In the genomic region with DNA sequence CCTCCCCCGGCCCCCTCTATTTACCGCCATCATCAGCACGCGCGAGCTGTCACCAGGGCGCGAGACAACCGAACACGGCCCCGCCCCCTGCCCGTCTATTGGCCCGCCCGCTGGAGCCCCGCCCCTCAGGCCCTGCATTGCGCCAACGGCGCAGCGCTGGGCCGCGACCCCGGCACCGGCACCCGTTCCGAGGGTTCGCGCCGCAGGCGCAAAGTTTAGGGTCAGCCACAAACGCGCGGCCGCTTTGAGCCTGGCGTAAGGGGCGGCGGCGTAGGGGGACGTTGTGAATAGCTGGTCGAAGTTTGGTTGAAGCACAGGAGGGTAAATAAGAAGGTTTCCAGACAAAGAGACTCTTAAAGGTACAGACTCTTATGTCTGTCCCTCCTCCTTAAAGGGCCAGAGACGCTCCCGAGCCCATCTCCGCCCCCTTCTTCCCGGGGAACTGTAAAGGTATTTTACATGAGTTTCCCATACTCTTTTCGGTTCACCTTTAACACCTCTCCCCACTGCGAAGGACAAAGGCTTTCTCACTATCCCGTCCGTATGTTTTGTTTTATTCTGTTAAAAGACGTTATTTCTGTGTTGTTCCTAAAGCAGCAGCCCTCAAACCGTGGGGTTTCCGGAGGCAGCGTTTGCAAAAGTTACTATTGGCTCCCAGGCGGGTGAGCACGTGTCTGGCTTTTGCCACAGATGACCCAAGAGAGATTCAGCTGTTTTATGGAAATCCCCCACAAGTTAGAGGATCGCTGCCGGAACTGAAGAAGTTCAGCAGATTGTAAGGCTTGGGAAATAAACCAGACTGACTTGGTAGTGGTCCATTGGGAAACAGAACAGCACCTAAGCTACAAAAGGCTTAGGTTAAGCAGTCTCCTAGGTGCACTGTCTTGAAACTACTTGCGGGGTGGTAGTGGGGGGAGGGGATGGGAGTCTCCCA, we compare ENCODE assay signal across 1 cellular context.
TF ChIP-seq lines count a peak whose summit lies in the region.

A gene (minus strand): TSS at position 76 of the 934 bp plus-strand sequence. CDS start 88,392 bp downstream, outside the sequence.

TF ChIP-seq in K562, 482 proteins besides CTCF, POLR2A, EP300 and RAD21 (continued from another document and continues in another):
- TF ChIP-seq, protein P1, sequence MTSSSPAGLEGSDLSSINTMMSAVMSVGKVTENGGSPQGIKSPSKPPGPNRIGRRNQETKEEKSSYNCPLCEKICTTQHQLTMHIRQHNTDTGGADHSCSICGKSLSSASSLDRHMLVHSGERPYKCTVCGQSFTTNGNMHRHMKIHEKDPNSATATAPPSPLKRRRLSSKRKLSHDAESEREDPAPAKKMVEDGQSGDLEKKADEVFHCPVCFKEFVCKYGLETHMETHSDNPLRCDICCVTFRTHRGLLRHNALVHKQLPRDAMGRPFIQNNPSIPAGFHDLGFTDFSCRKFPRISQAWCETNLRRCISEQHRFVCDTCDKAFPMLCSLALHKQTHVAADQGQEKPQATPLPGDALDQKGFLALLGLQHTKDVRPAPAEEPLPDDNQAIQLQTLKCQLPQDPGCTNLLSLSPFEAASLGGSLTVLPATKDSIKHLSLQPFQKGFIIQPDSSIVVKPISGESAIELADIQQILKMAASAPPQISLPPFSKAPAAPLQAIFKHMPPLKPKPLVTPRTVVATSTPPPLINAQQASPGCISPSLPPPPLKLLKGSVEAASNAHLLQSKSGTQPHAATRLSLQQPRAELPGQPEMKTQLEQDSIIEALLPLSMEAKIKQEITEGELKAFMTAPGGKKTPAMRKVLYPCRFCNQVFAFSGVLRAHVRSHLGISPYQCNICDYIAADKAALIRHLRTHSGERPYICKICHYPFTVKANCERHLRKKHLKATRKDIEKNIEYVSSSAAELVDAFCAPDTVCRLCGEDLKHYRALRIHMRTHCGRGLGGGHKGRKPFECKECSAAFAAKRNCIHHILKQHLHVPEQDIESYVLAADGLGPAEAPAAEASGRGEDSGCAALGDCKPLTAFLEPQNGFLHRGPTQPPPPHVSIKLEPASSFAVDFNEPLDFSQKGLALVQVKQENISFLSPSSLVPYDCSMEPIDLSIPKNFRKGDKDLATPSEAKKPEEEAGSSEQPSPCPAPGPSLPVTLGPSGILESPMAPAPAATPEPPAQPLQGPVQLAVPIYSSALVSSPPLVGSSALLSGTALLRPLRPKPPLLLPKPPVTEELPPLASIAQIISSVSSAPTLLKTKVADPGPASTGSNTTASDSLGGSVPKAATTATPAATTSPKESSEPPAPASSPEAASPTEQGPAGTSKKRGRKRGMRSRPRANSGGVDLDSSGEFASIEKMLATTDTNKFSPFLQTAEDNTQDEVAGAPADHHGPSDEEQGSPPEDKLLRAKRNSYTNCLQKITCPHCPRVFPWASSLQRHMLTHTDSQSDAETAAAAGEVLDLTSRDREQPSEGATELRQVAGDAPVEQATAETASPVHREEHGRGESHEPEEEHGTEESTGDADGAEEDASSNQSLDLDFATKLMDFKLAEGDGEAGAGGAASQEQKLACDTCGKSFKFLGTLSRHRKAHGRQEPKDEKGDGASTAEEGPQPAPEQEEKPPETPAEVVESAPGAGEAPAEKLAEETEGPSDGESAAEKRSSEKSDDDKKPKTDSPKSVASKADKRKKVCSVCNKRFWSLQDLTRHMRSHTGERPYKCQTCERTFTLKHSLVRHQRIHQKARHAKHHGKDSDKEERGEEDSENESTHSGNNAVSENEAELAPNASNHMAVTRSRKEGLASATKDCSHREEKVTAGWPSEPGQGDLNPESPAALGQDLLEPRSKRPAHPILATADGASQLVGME (CRISPR knock-in tag; IDR thresholded peaks at IDR 0.05) = no peak
- TF ChIP-seq, protein P2, sequence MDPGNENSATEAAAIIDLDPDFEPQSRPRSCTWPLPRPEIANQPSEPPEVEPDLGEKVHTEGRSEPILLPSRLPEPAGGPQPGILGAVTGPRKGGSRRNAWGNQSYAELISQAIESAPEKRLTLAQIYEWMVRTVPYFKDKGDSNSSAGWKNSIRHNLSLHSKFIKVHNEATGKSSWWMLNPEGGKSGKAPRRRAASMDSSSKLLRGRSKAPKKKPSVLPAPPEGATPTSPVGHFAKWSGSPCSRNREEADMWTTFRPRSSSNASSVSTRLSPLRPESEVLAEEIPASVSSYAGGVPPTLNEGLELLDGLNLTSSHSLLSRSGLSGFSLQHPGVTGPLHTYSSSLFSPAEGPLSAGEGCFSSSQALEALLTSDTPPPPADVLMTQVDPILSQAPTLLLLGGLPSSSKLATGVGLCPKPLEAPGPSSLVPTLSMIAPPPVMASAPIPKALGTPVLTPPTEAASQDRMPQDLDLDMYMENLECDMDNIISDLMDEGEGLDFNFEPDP (CRISPR knock-in tag; IDR thresholded peaks at IDR 0.05) = no peak
- TF ChIP-seq DACH1 (IDR thresholded peaks at IDR 0.05; ENCODE audit: partially characterized antibody) = peak; percentile 93
- 0 out of 2 replicates have a peak, but pooled peaks have one; percentile 40 for TF ChIP-seq DMBX1 (CRISPR knock-in tag; IDR thresholded peaks at IDR 0.05; ENCODE audit: borderline replicate concordance)
- TF ChIP-seq, protein P3, sequence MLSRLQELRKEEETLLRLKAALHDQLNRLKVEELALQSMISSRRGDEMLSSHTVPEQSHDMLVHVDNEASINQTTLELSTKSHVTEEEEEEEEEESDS (CRISPR knock-in tag; IDR thresholded peaks at IDR 0.05) = no peak
- no peak; the same call in 1 of the 2 replicates for TF ChIP-seq EGR1 (conservative IDR thresholded peaks at IDR 0.05)
- TF ChIP-seq MCM5 (IDR thresholded peaks at IDR 0.05; ENCODE audit: low read depth) = no peak
- no peak for TF ChIP-seq ARHGAP35 (IDR thresholded peaks at IDR 0.05; ENCODE audit: partially characterized antibody)
- TF ChIP-seq ZFP1 (CRISPR knock-in tag; IDR thresholded peaks at IDR 0.05) = no peak
- peak; percentile 88 for TF ChIP-seq BHLHE40 (IDR thresholded peaks at IDR 0.05; ENCODE audit: low read length)
- no peak for TF ChIP-seq SRSF3 (IDR thresholded peaks at IDR 0.05; ENCODE audit: insufficient read depth, low read length)
- no peak for TF ChIP-seq GTF2E2 (tag; IDR thresholded peaks at IDR 0.05)
- TF ChIP-seq KLF16 (IDR thresholded peaks at IDR 0.05) = no peak
- no peak for TF ChIP-seq SNIP1 (IDR thresholded peaks at IDR 0.05; ENCODE audit: low read depth)
- peak; percentile 34; the same call in 1 of the 2 replicates for TF ChIP-seq RNF2 (IDR thresholded peaks at IDR 0.05)
- TF ChIP-seq, protein P4, sequence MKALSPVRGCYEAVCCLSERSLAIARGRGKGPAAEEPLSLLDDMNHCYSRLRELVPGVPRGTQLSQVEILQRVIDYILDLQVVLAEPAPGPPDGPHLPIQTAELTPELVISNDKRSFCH (CRISPR knock-in tag; IDR thresholded peaks at IDR 0.05) = no peak
- TF ChIP-seq, protein P4 (tag; IDR thresholded peaks at IDR 0.05) = peak; percentile 65; the same call in 1 of the 2 replicates
- no peak for TF ChIP-seq TGIF2 (CRISPR knock-in tag; IDR thresholded peaks at IDR 0.05)
- TF ChIP-seq SMC3 (conservative IDR thresholded peaks at IDR 0.05; ENCODE audit: insufficient read depth, low read depth, low read length) = no peak
- peak; percentile 74 for TF ChIP-seq DPF2 (IDR thresholded peaks at IDR 0.05)
- TF ChIP-seq, protein P5, sequence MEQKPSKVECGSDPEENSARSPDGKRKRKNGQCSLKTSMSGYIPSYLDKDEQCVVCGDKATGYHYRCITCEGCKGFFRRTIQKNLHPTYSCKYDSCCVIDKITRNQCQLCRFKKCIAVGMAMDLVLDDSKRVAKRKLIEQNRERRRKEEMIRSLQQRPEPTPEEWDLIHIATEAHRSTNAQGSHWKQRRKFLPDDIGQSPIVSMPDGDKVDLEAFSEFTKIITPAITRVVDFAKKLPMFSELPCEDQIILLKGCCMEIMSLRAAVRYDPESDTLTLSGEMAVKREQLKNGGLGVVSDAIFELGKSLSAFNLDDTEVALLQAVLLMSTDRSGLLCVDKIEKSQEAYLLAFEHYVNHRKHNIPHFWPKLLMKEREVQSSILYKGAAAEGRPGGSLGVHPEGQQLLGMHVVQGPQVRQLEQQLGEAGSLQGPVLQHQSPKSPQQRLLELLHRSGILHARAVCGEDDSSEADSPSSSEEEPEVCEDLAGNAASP (IDR thresholded peaks at IDR 0.05) = peak; percentile 47; the same call in 1 of the 2 replicates
- TF ChIP-seq RBM39 (optimal IDR thresholded peaks at IDR 0.05; ENCODE audit: low read depth, low read length) = no peak
- peak; percentile 61; the same call in 1 of the 2 replicates for TF ChIP-seq LCOR (CRISPR knock-in tag; IDR thresholded peaks at IDR 0.05)
- 0 out of 4 replicates have a peak, but pooled peaks of 1 of the 2 experiments have one; percentile 30 for TF ChIP-seq KDM4B (IDR thresholded peaks at IDR 0.05; ENCODE audit: borderline replicate concordance in 2 of 2, low read depth in 1 of 2)
- TF ChIP-seq ZKSCAN3 (CRISPR knock-in tag; IDR thresholded peaks at IDR 0.05) = no peak
- TF ChIP-seq, protein P6, sequence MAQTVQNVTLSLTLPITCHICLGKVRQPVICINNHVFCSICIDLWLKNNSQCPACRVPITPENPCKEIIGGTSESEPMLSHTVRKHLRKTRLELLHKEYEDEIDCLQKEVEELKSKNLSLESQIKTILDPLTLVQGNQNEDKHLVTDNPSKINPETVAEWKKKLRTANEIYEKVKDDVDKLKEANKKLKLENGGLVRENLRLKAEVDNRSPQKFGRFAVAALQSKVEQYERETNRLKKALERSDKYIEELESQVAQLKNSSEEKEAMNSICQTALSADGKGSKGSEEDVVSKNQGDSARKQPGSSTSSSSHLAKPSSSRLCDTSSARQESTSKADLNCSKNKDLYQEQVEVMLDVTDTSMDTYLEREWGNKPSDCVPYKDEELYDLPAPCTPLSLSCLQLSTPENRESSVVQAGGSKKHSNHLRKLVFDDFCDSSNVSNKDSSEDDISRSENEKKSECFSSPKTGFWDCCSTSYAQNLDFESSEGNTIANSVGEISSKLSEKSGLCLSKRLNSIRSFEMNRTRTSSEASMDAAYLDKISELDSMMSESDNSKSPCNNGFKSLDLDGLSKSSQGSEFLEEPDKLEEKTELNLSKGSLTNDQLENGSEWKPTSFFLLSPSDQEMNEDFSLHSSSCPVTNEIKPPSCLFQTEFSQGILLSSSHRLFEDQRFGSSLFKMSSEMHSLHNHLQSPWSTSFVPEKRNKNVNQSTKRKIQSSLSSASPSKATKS (CRISPR knock-in tag; IDR thresholded peaks at IDR 0.05) = no peak
- no peak for TF ChIP-seq SLC30A9 (CRISPR knock-in tag; IDR thresholded peaks at IDR 0.05)
- no peak for TF ChIP-seq DDX20 (tag; IDR thresholded peaks at IDR 0.05; ENCODE audit: low read depth)
- TF ChIP-seq, protein P7, sequence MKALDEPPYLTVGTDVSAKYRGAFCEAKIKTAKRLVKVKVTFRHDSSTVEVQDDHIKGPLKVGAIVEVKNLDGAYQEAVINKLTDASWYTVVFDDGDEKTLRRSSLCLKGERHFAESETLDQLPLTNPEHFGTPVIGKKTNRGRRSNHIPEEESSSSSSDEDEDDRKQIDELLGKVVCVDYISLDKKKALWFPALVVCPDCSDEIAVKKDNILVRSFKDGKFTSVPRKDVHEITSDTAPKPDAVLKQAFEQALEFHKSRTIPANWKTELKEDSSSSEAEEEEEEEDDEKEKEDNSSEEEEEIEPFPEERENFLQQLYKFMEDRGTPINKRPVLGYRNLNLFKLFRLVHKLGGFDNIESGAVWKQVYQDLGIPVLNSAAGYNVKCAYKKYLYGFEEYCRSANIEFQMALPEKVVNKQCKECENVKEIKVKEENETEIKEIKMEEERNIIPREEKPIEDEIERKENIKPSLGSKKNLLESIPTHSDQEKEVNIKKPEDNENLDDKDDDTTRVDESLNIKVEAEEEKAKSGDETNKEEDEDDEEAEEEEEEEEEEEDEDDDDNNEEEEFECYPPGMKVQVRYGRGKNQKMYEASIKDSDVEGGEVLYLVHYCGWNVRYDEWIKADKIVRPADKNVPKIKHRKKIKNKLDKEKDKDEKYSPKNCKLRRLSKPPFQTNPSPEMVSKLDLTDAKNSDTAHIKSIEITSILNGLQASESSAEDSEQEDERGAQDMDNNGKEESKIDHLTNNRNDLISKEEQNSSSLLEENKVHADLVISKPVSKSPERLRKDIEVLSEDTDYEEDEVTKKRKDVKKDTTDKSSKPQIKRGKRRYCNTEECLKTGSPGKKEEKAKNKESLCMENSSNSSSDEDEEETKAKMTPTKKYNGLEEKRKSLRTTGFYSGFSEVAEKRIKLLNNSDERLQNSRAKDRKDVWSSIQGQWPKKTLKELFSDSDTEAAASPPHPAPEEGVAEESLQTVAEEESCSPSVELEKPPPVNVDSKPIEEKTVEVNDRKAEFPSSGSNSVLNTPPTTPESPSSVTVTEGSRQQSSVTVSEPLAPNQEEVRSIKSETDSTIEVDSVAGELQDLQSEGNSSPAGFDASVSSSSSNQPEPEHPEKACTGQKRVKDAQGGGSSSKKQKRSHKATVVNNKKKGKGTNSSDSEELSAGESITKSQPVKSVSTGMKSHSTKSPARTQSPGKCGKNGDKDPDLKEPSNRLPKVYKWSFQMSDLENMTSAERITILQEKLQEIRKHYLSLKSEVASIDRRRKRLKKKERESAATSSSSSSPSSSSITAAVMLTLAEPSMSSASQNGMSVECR (CRISPR knock-in tag; IDR thresholded peaks at IDR 0.05) = 0 out of 2 replicates have a peak, but pooled peaks have one; percentile 28
- no peak for TF ChIP-seq IFI16 (CRISPR knock-in tag; IDR thresholded peaks at IDR 0.05)
- TF ChIP-seq NFYB (IDR thresholded peaks at IDR 0.05; ENCODE audit: extremely low read depth, insufficient read length) = peak; percentile 61
- no peak for TF ChIP-seq KDM1A (IDR thresholded peaks at IDR 0.05)
- TF ChIP-seq STAT5B (CRISPR knock-in tag; IDR thresholded peaks at IDR 0.05) = no peak
- TF ChIP-seq ZNF644 (tag; IDR thresholded peaks at IDR 0.05; ENCODE audit: low read depth) = no peak
- 0 out of 4 replicates have a peak, but pooled peaks of 1 of the 2 experiments have one; percentile 10 for TF ChIP-seq SRF (CRISPR knock-in tag; IDR thresholded peaks at IDR 0.05)
- TF ChIP-seq ZNF778 (CRISPR knock-in tag; IDR thresholded peaks at IDR 0.05) = no peak
- no peak; the same call in 1 of the 2 replicates for TF ChIP-seq SOX6 (IDR thresholded peaks at IDR 0.05)
